ENCODE assay signal across 14 cellular contexts in the genomic region with DNA sequence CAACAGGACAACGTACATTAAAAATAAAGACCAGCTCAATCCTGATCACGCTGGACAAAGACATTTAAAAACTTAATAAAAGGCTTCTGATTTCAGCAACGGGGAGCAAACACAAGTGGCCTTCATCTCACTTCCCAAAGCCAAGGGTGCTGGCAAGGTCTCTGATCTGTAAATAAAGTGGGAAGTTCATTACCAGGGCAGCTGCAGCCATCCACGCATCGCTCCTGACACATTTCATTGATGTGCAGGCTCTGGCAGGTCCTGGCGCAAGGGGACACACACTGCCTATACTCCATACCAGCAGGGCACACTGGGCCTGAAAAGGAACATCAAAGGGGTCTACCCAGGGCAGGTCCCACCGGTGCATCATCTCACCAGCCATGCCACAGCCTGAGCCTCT.
"Had no signal": no experiment of that assay in that cellular context is flagged by ENCODE, and none has a peak within 500 bp of the region (broad histone marks: within the 10 kb centered on the region; RNA-seq: fewer than 3 reads in every experiment).

No MANE protein-coding gene starts in this region.

- H3K4me1 ChIP-seq: body of pancreas, pancreas had no signal

- H3K4me3 ChIP-seq: body of pancreas, pancreas, stomach, vagina had no signal

- DNase-seq: activated CD4-positive, alpha-beta T cell treated with anti-CD3 and anti-CD28 coated beads, Interleukin-2, amount 50 U/mL, for 4 hours; activated effector memory CD4-positive, alpha-beta T cell treated with Interleukin-2 at 50 U/mL for 16 hours; activated T-cell treated with anti-CD3 and anti-CD28 coated beads, Interleukin-2, amount 50 U/mL, for 24 hours; amniotic stem cell; body of pancreas; cortex of kidney; effector CD8-positive, alpha-beta T cell; left colon; pancreas; stimulated activated CD4-positive, alpha-beta T cell treated with anti-CD3 and anti-CD28 coated beads, Interleukin-4, amount 100 ng/mL, for 4 hours; stomach had no signal

- H3K36me3 ChIP-seq: pancreas, stomach, vagina had no signal

- H3K27me3 ChIP-seq: body of pancreas, vagina had no signal

- H3K9me3 ChIP-seq: body of pancreas, pancreas, stomach, vagina had no signal

- H3K27ac ChIP-seq: body of pancreas, pancreas, vagina had no signal

- ATAC-seq: activated CD4-positive, CD25-positive, alpha-beta regulatory T cell treated with anti-CD3 and anti-CD28 coated beads, Interleukin-2, amount 50 U/mL, for 24 hours; activated naive CD4-positive, alpha-beta T cell treated with anti-CD3 and anti-CD28 coated beads, Interleukin-2, amount 50 U/mL, for 72 hours; body of pancreas; pancreas had no signal
